Comparison of ENCODE assay signal across 8 cellular contexts in the genomic region with DNA sequence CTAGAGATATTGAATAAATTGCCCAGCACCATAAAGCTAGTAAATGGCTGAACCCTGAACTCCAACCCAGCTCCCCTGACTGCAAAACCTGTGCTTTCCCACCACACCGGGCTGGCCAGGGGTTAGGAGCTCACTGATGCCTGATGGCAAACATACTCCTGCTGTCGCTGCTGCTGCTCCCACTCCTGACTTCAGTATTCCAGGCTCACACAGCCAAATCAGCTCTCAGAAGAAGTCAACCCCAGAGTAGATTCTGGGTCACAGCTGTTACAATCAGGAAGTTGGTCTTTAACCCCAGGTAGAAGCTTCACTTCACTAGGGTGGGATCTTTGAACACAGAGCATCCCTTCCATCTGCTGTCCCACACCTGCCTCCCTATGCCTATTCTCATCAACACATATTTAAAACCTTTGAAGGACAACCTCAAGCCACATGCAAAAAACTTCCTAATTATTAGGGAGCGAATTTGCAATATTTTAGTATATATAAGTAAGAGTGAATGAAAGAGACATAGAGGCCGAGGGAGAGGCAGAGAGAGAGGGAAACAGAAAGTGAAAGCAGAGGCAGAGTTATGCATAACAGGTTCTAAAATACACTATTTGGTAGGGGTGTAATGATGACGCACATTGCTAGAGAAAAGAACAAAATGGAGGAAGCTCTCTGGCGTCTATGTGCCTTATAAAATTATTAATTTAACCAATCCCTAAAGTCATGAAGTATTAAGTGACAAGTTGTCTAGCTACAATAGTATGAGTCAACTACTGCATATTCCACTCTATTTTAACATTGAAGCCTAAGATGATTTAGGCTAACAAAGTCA.
DNase-seq lines count a peak whose midpoint lies in the region; ATAC-seq and TF ChIP-seq lines count a peak whose summit lies in the region.

No MANE protein-coding gene starts in this region.

- H3K27ac ChIP-seq in hepatocyte (peak overlapping the region; percentile 72), subcutaneous abdominal adipose tissue (ENCODE audit: low read depth, low read length) (no peak overlapping the region)

- no peak overlapping the region for H3K9ac ChIP-seq in subcutaneous abdominal adipose tissue (ENCODE audit: low read length in 5 of 5)

- H3K4me1 ChIP-seq in hepatocyte (ENCODE audit: insufficient read depth) (peaks cover 38% of the 10 kb centered on the region), subcutaneous abdominal adipose tissue (ENCODE audit: control insufficient read depth in 5 of 5, insufficient read depth in 5 of 5, low read length in 5 of 5) (peaks cover 10 to 65% (median 35%) of the 10 kb centered on the region in 5 donors), Caco-2 (peaks cover 23% of the 10 kb centered on the region)

- POLR2A ChIA-PET in Caco-2 (lab: Charles Lee): no interaction called here

- TF ChIP-seq CTCF in GM12865 (IDR thresholded peaks at IDR 0.05; ENCODE audit: insufficient read depth, low read depth, low read length, missing control alignments): no peak
- no peak for TF ChIP-seq CTCF in hepatocyte (IDR thresholded peaks at IDR 0.05; ENCODE audit: poor library complexity)
- no peak for TF ChIP-seq CTCF in Caco-2 (IDR thresholded peaks at IDR 0.05; ENCODE audit: insufficient read depth in 1 of 2, low read depth in 1 of 2, low read length in 1 of 2, severe bottlenecking in 1 of 2, unreplicated experiment in 1 of 2)

- H4K20me1 ChIP-seq in hepatocyte (ENCODE audit: insufficient read depth, poor library complexity, severe bottlenecking): no peaks in the 10 kb centered on the region

- no peaks in the 10 kb centered on the region for H3K79me2 ChIP-seq in hepatocyte

- BruUV-seq in Caco-2 (replicated peaks; lab: Mats Ljungman, UMichigan): no TSS peak

- H3K27me3 Mint-ChIP-seq in activated naive CD8-positive, alpha-beta T cell: no peaks in the 10 kb centered on the region
- no peaks in the 10 kb centered on the region for H3K27me3 Mint-ChIP-seq in Caco-2 (ENCODE audit: insufficient read depth, unreplicated experiment)

- no peaks in the 10 kb centered on the region for H3K9me3 Mint-ChIP-seq in activated naive CD8-positive, alpha-beta T cell (ENCODE audit: low read depth)
- no peaks in the 10 kb centered on the region for H3K9me3 Mint-ChIP-seq in Caco-2 (ENCODE audit: unreplicated experiment)

- H3K4me3 ChIP-seq in GM12865 (ENCODE audit: low read depth, low read length) (peak overlapping the region; percentile 7; the same call in 1 of the 2 replicates), hepatocyte (no peak overlapping the region), subcutaneous abdominal adipose tissue (ENCODE audit: low read depth in 1 of 5, low read length in 5 of 5) (peak overlapping the region in 3 of 5 donors; percentile 2 to 43 (median 22)), Caco-2 (ENCODE audit: low read depth, low read length) (no peak overlapping the region)

- H3K9me3 ChIP-seq in hepatocyte (ENCODE audit: low read depth) (no peaks in the 10 kb centered on the region), subcutaneous abdominal adipose tissue (ENCODE audit: control insufficient read depth in 5 of 5, low read length in 5 of 5) (no peaks in the 10 kb centered on the region), Caco-2 (0 out of 2 replicates have a peak, but pooled peaks cover 3% of the 10 kb centered on the region)

- no peaks in the 10 kb centered on the region for H3K9me2 ChIP-seq in hepatocyte (replicated peaks; ENCODE audit: insufficient read depth)

- 81% methylated on average over 6 of the region's 6 CpGs for WGBS in hepatocyte (ENCODE audit: low lambda C conversion rate, missing lambda C conversion rate)

- H3K27me3 ChIP-seq in hepatocyte (no peaks in the 10 kb centered on the region), subcutaneous abdominal adipose tissue (ENCODE audit: control insufficient read depth in 5 of 5, insufficient read depth in 4 of 5, low read length in 5 of 5) (no peaks in the 10 kb centered on the region), Caco-2 (replicated peaks; ENCODE audit: control insufficient read depth, insufficient read depth, low read length) (no peaks in the 10 kb centered on the region)

- peak; percentile 61 for DNase-seq in GM12865 (ENCODE audit: low read depth)
- peak; percentile 84 for DNase-seq in LHCN-M2 (ENCODE audit: low read depth)
- DNase-seq in hepatocyte (ENCODE audit: low spot score): peak; percentile 34
- DNase-seq in NCI-H2227 (lab: John Stamatoyannopoulos, UW; ENCODE audit: unreplicated experiment): no peak
- DNase-seq in Caco-2: no peak

- intact Hi-C loops in Caco-2 (cut with micrococcal nuclease; ENCODE audit: unreplicated experiment): no loop called here

- peak overlapping the region; percentile 14 for H3K4me2 ChIP-seq in hepatocyte

- H3K36me3 ChIP-seq in hepatocyte (replicated peaks; ENCODE audit: insufficient read depth, low read depth) (no peaks in the 10 kb centered on the region), subcutaneous abdominal adipose tissue (ENCODE audit: control insufficient read depth in 5 of 5, insufficient read depth in 5 of 5, low read length in 5 of 5) (no peaks in the 10 kb centered on the region), Caco-2 (ENCODE audit: control insufficient read depth, insufficient read depth, low read length) (no peaks in the 10 kb centered on the region)

- ATAC-seq in GM21529 (IDR thresholded peaks at IDR 0.05; ENCODE audit: unreplicated experiment): peak; percentile 86

- peak overlapping the region; percentile 85 for H3K4me3 Mint-ChIP-seq in activated naive CD8-positive, alpha-beta T cell
- H3K4me3 Mint-ChIP-seq in Caco-2 (ENCODE audit: unreplicated experiment): no peak overlapping the region

- CTCF ChIA-PET in Caco-2 (lab: Charles Lee): interaction anchor here (1.1 kb wide), 1 partner anchor 19 kb away, joined by 3 read pairs; no protein-coding TSS in a partner anchor

- H3K4me1 Mint-ChIP-seq in activated naive CD8-positive, alpha-beta T cell (ENCODE audit: low read depth): peaks cover 59% of the 10 kb centered on the region
- peaks cover 33% of the 10 kb centered on the region for H3K4me1 Mint-ChIP-seq in Caco-2 (ENCODE audit: low read depth, unreplicated experiment)

- peak overlapping the region; percentile 99 for H3K27ac Mint-ChIP-seq in activated naive CD8-positive, alpha-beta T cell
- H3K27ac Mint-ChIP-seq in Caco-2 (ENCODE audit: unreplicated experiment): no peak overlapping the region

- H2AFZ ChIP-seq in hepatocyte: no peak overlapping the region

- peaks cover 7% of the 10 kb centered on the region for H3K36me3 Mint-ChIP-seq in activated naive CD8-positive, alpha-beta T cell
- H3K36me3 Mint-ChIP-seq in Caco-2 (ENCODE audit: insufficient read depth, unreplicated experiment): no peaks in the 10 kb centered on the region

Comparison
In these comparisons a context has a peak if more than half of its experiments do, and no peak if none do; other contexts are left out.
1. DNase-seq: peak in GM12865 (single experiment), LHCN-M2 (single experiment) and hepatocyte (single experiment); none in NCI-H2227 (single experiment) and Caco-2 (0 of 2).
2. H3K4me3 ChIP-seq: peak in GM12865 (single experiment) and subcutaneous abdominal adipose tissue (3 of 5); none in hepatocyte (single experiment) and Caco-2 (single experiment).